8 cellular contexts compared by ENCODE assay signal in genomic region chr11:46120711-46121327, GRCh38. TPM values are rescaled to one million over a fixed set of nuclear protein-coding genes. Genes with fewer than 3 reads are reported as not detected.
A peak's percentile ranks its signal among the peaks of the same experiment; 100 is the strongest.
DNase-seq lines count a peak whose midpoint lies in the region; ATAC-seq and TF ChIP-seq lines count a peak whose summit lies in the region.

No MANE protein-coding gene starts in this region.

- TF ChIP-seq POLR2A in NB4 (IDR thresholded peaks at IDR 0.05; ENCODE audit: extremely low read depth, insufficient read length), result no peak

- TF ChIP-seq CTCF in NB4 (IDR thresholded peaks at IDR 0.05; ENCODE audit: low read depth, low read length), result no peak

- H3K4me3 ChIP-seq in NB4 (ENCODE audit: low read depth, low read length), result peak overlapping the region; percentile 72

- ATAC-seq in GM21381 (IDR thresholded peaks at IDR 0.05; ENCODE audit: unreplicated experiment), result peak; percentile 1
- ATAC-seq in left lobe of liver, result peak; percentile 71

- DNase-seq in Ammon's horn (ENCODE audit: low spot score), result peak; percentile 80
- DNase-seq in NB4 (ENCODE audit: low read depth), result peak; percentile 77
- peak; percentile 12 for DNase-seq in T follicular helper cell (ENCODE audit: low read depth)
- DNase-seq in cerebellum (ENCODE audit: low spot score), result peak; percentile 46
- peak; percentile 59 for DNase-seq in left lobe of liver (ENCODE audit: low spot score)
- DNase-seq in stimulated activated CD8-positive, alpha-beta memory T cell treated with anti-CD3 and anti-CD28 coated beads, Interleukin-15, amount 100 ng/mL, for 1 hour (ENCODE audit: low read depth), result peak; percentile 2
- no peak for DNase-seq in MV-4-11 (lab: John Stamatoyannopoulos, UW)

RNA-seq across cellular contexts. Expression of gene PHF21A, which starts 0.4 kb away (rescaled TPM):
- total RNA-seq in cerebellum, result 29.4 TPM
- 8.2 TPM for total RNA-seq in left lobe of liver
